Comparison of ENCODE assay signal across 8 cellular contexts in genomic region chr20:2873747-2874041, GRCh38. TPM values are rescaled to one million over a fixed set of nuclear protein-coding genes. Genes with fewer than 3 reads are reported as not detected.
DNase-seq lines count a peak whose midpoint lies in the region; ATAC-seq and TF ChIP-seq lines count a peak whose summit lies in the region.

No MANE protein-coding gene starts in this region.

- peak; percentile 36 for ATAC-seq in HG03342 (IDR thresholded peaks at IDR 0.05; ENCODE audit: unreplicated experiment)

- no peak for TF ChIP-seq CTCF in choroid plexus epithelial cell (conservative IDR thresholded peaks at IDR 0.05; ENCODE audit: low read depth, low read length)

- DNase-seq in NCI-H524 (lab: John Stamatoyannopoulos, UW): peak; percentile 30 to 70
- no peak for DNase-seq in NCI-H524 treated with DMSO at 0.1 percent for 48 hours (lab: John Stamatoyannopoulos, UW)
- peak; percentile 36 to 75 (median 63) for DNase-seq in T-helper 2 cell
- peak; percentile 17 for DNase-seq in choroid plexus epithelial cell (ENCODE audit: low read depth)
- DNase-seq in lung microvascular endothelial cell (ENCODE audit: low read depth in 2 of 2): peak; percentile 54 to 68
- peak; percentile 60 to 64 for DNase-seq in stimulated activated CD8-positive, alpha-beta memory T cell treated with anti-CD3 and anti-CD28 coated beads, Interleukin-15, amount 100 ng/mL, for 48 hours (ENCODE audit: low read depth in 2 of 2)
- DNase-seq in NCI-H2107 treated with DMSO at 0.1 percent for 48 hours (lab: John Stamatoyannopoulos, UW; ENCODE audit: unreplicated experiment): no peak

- H3K4me3 ChIP-seq in choroid plexus epithelial cell (ENCODE audit: low read depth, low read length): peak overlapping the region; percentile 83

RNA-seq across cellular contexts. Expression of gene PTPRA, which starts 0.4 kb away (rescaled TPM):
- 19.8 and 22.2 TPM in 2 replicates for total RNA-seq in lung microvascular endothelial cell

RNA-seq across cellular contexts. Expression of gene VPS16, which starts 33.1 kb away (rescaled TPM):
- 35.1 and 39.1 TPM in 2 replicates for total RNA-seq in lung microvascular endothelial cell

RNA-seq across cellular contexts. Expression of gene PCED1A, which starts 33.2 kb away (rescaled TPM):
- 9.4 and 21.2 TPM in 2 replicates for total RNA-seq in lung microvascular endothelial cell

RNA-seq across cellular contexts. Expression of gene TMEM239, which starts 57.5 kb away (rescaled TPM):
- total RNA-seq in lung microvascular endothelial cell: not detected in 2 replicates

RNA-seq across cellular contexts. Expression of gene C20orf141, which starts 58.9 kb away (rescaled TPM):
- total RNA-seq in lung microvascular endothelial cell: not detected in 2 replicates

Comparison
In these comparisons a context has a peak if more than half of its experiments do, and no peak if none do; other contexts are left out.
1. DNase-seq: peak in NCI-H524 (2 of 2), T-helper 2 cell (5 of 5), choroid plexus epithelial cell (single experiment), lung microvascular endothelial cell (2 of 2) and stimulated activated CD8-positive, alpha-beta memory T cell treated with anti-CD3 and anti-CD28 coated beads, Interleukin-15, amount 100 ng/mL, for 48 hours (2 of 2); none in NCI-H524 treated with DMSO at 0.1 percent for 48 hours (single experiment) and NCI-H2107 treated with DMSO at 0.1 percent for 48 hours (single experiment).